ENCODE assay signal across 16 cellular contexts in genomic region chr22:31647066-31647465, GRCh38. TPM values are rescaled to one million over a fixed set of nuclear protein-coding genes. Genes with fewer than 3 reads are reported as not detected.
DNase-seq lines count a peak whose midpoint lies in the region; ATAC-seq, FAIRE-seq and TF ChIP-seq lines count a peak whose summit lies in the region.
"Had no signal": no experiment of that assay in that cellular context is flagged by ENCODE, and none has a peak within 500 bp of the region (broad histone marks: within the 10 kb centered on the region; RNA-seq: fewer than 3 reads in every experiment).

No MANE protein-coding gene starts in this region.

- DNase-seq in activated CD8-positive, alpha-beta T cell treated with anti-CD3 and anti-CD28 coated beads for 36 hours = no peak
- no peak for DNase-seq in activated CD8-positive, alpha-beta T cell treated with anti-CD3 and anti-CD28 coated beads, Interleukin-2, amount 10 ng/mL, durations not matched to agents 7 days and 5 days
- DNase-seq in RWPE2 (ENCODE audit: low spot score) (no peak), RCC 7860 (ENCODE audit: low spot score) (no peak), GM10248 (ENCODE audit: extremely low spot score) (no peak)
- DNase-seq in stimulated activated effector memory CD8-positive, alpha-beta T cell treated with anti-CD3 and anti-CD28 coated beads, Interleukin-12 subunit alpha, Interleukin-12 subunit beta, amount 100 ng/mL, for 72 hours (ENCODE audit: low spot score in 2 of 2) = no peak
- DNase-seq: activated effector memory CD4-positive, alpha-beta T cell treated with Interleukin-2 at 50 U/mL for 16 hours; cerebellar nuclear complex; KBM-7; left colon; naive thymus-derived CD4-positive, alpha-beta T cell; NCI-H1417; T-cell had no signal

- intact Hi-C loops in activated CD8-positive, alpha-beta T cell treated with anti-CD3 and anti-CD28 coated beads for 36 hours (cut with micrococcal nuclease) = no loop called here

- FAIRE-seq in RCC 7860 (lab: Jason Lieb, UNC) = no peak

- no peak overlapping the region for H3K4me3 ChIP-seq in RWPE2 (ENCODE audit: severe bottlenecking)
- H3K4me3 ChIP-seq: right atrium auricular region had no signal

- CTCF ChIA-PET in activated CD8-positive, alpha-beta T cell treated with anti-CD3 and anti-CD28 coated beads for 36 hours (lab: Charles Lee) = no interaction called here
- CTCF ChIA-PET in activated CD8-positive, alpha-beta T cell treated with anti-CD3 and anti-CD28 coated beads, Interleukin-2, amount 10 ng/mL, durations not matched to agents 7 days and 5 days (lab: Charles Lee) = no interaction called here
- CTCF ChIA-PET in GM10248 (lab: Yijun Ruan, JAX) = interaction anchor here (0.9 to 2.5 kb wide), 5 partner anchors 9 to 323 kb away, joined by 3 to 9 read pairs (median 6); partner anchors contain the start of gene PISD

- H3K27me3 Mint-ChIP-seq in activated CD8-positive, alpha-beta T cell treated with anti-CD3 and anti-CD28 coated beads for 36 hours = no peaks in the 10 kb centered on the region
- no peaks in the 10 kb centered on the region for H3K27me3 Mint-ChIP-seq in activated CD8-positive, alpha-beta T cell treated with anti-CD3 and anti-CD28 coated beads, Interleukin-2, amount 10 ng/mL, durations not matched to agents 7 days and 5 days (ENCODE audit: low read depth)
- H3K27me3 Mint-ChIP-seq: naive thymus-derived CD4-positive, alpha-beta T cell; T-cell had no signal

- H3K27ac Mint-ChIP-seq in activated CD8-positive, alpha-beta T cell treated with anti-CD3 and anti-CD28 coated beads for 36 hours = peak overlapping the region; percentile 85
- no peak overlapping the region for H3K27ac Mint-ChIP-seq in activated CD8-positive, alpha-beta T cell treated with anti-CD3 and anti-CD28 coated beads, Interleukin-2, amount 10 ng/mL, durations not matched to agents 7 days and 5 days
- peak overlapping the region; percentile 85 for H3K27ac Mint-ChIP-seq in stimulated activated effector memory CD8-positive, alpha-beta T cell treated with anti-CD3 and anti-CD28 coated beads, Interleukin-12 subunit alpha, Interleukin-12 subunit beta, amount 100 ng/mL, for 72 hours

- no peaks in the 10 kb centered on the region for H3K9me3 ChIP-seq in RWPE2 (ENCODE audit: severe bottlenecking)
- H3K9me3 ChIP-seq: right atrium auricular region had no signal

- ATAC-seq in activated CD8-positive, alpha-beta T cell treated with anti-CD3 and anti-CD28 coated beads for 36 hours = no peak
- no peak for ATAC-seq in activated CD8-positive, alpha-beta T cell treated with anti-CD3 and anti-CD28 coated beads, Interleukin-2, amount 10 ng/mL, durations not matched to agents 7 days and 5 days
- no peak for ATAC-seq in RWPE2 (ENCODE audit: low read depth)
- peak; percentile 37 for ATAC-seq in esophagus mucosa
- ATAC-seq in stimulated activated effector memory CD8-positive, alpha-beta T cell treated with anti-CD3 and anti-CD28 coated beads, Interleukin-12 subunit alpha, Interleukin-12 subunit beta, amount 100 ng/mL, for 72 hours = no peak
- no peak for ATAC-seq in GM19397 (IDR thresholded peaks at IDR 0.05; ENCODE audit: unreplicated experiment)
- ATAC-seq: naive thymus-derived CD4-positive, alpha-beta T cell had no signal

- TF ChIP-seq CTCF in activated CD8-positive, alpha-beta T cell treated with anti-CD3 and anti-CD28 coated beads for 36 hours (IDR thresholded peaks at IDR 0.05) = no peak
- no peak for TF ChIP-seq CTCF in RWPE2 (IDR thresholded peaks at IDR 0.05; ENCODE audit: poor library complexity, severe bottlenecking)
- TF ChIP-seq CTCF in GM10248 (IDR thresholded peaks at IDR 0.05; ENCODE audit: control extremely low read depth, extremely low read depth, low read depth, missing control alignments) = no peak

- peaks cover 52% of the 10 kb centered on the region for H3K4me1 Mint-ChIP-seq in activated CD8-positive, alpha-beta T cell treated with anti-CD3 and anti-CD28 coated beads for 36 hours (ENCODE audit: low read depth)
- H3K4me1 Mint-ChIP-seq in activated CD8-positive, alpha-beta T cell treated with anti-CD3 and anti-CD28 coated beads, Interleukin-2, amount 10 ng/mL, durations not matched to agents 7 days and 5 days (ENCODE audit: low read depth) = peaks cover 18% of the 10 kb centered on the region
- H3K4me1 Mint-ChIP-seq in stimulated activated effector memory CD8-positive, alpha-beta T cell treated with anti-CD3 and anti-CD28 coated beads, Interleukin-12 subunit alpha, Interleukin-12 subunit beta, amount 100 ng/mL, for 72 hours = peaks cover 29% of the 10 kb centered on the region

- peaks cover 49% of the 10 kb centered on the region for H3K36me3 Mint-ChIP-seq in activated CD8-positive, alpha-beta T cell treated with anti-CD3 and anti-CD28 coated beads for 36 hours (ENCODE audit: low read depth)
- peaks cover 37% of the 10 kb centered on the region for H3K36me3 Mint-ChIP-seq in activated CD8-positive, alpha-beta T cell treated with anti-CD3 and anti-CD28 coated beads, Interleukin-2, amount 10 ng/mL, durations not matched to agents 7 days and 5 days (ENCODE audit: low read depth)
- peaks cover 83% of the 10 kb centered on the region for H3K36me3 Mint-ChIP-seq in stimulated activated effector memory CD8-positive, alpha-beta T cell treated with anti-CD3 and anti-CD28 coated beads, Interleukin-12 subunit alpha, Interleukin-12 subunit beta, amount 100 ng/mL, for 72 hours

- no peaks in the 10 kb centered on the region for H3K9me3 Mint-ChIP-seq in activated CD8-positive, alpha-beta T cell treated with anti-CD3 and anti-CD28 coated beads for 36 hours
- H3K9me3 Mint-ChIP-seq in activated CD8-positive, alpha-beta T cell treated with anti-CD3 and anti-CD28 coated beads, Interleukin-2, amount 10 ng/mL, durations not matched to agents 7 days and 5 days (ENCODE audit: insufficient read depth) = no peaks in the 10 kb centered on the region
- H3K9me3 Mint-ChIP-seq in stimulated activated effector memory CD8-positive, alpha-beta T cell treated with anti-CD3 and anti-CD28 coated beads, Interleukin-12 subunit alpha, Interleukin-12 subunit beta, amount 100 ng/mL, for 72 hours = no peaks in the 10 kb centered on the region
- H3K9me3 Mint-ChIP-seq: naive thymus-derived CD4-positive, alpha-beta T cell; T-cell had no signal

- peaks cover 59% of the 10 kb centered on the region for H3K4me1 ChIP-seq in RWPE2 (ENCODE audit: insufficient read depth, poor library complexity, severe bottlenecking)
- H3K4me1 ChIP-seq: right atrium auricular region had no signal

- POLR2A ChIA-PET in activated CD8-positive, alpha-beta T cell treated with anti-CD3 and anti-CD28 coated beads for 36 hours (lab: Charles Lee) = interaction anchor here (0.6 to 2.5 kb wide), 4 partner anchors 15 to 42 kb away, joined by 3 to 7 read pairs (median 4); partner anchors contain the start of gene PISD
- POLR2A ChIA-PET in activated CD8-positive, alpha-beta T cell treated with anti-CD3 and anti-CD28 coated beads, Interleukin-2, amount 10 ng/mL, durations not matched to agents 7 days and 5 days (lab: Charles Lee) = no interaction called here
- POLR2A ChIA-PET in GM10248 (lab: Yijun Ruan, JAX) = interaction anchor here (0.9 kb wide), 1 partner anchor 16 kb away, joined by 3 read pairs; no protein-coding TSS in a partner anchor

- no peak overlapping the region for H3K4me3 Mint-ChIP-seq in activated CD8-positive, alpha-beta T cell treated with anti-CD3 and anti-CD28 coated beads for 36 hours
- no peak overlapping the region for H3K4me3 Mint-ChIP-seq in activated CD8-positive, alpha-beta T cell treated with anti-CD3 and anti-CD28 coated beads, Interleukin-2, amount 10 ng/mL, durations not matched to agents 7 days and 5 days
- H3K4me3 Mint-ChIP-seq in stimulated activated effector memory CD8-positive, alpha-beta T cell treated with anti-CD3 and anti-CD28 coated beads, Interleukin-12 subunit alpha, Interleukin-12 subunit beta, amount 100 ng/mL, for 72 hours = no peak overlapping the region
- H3K4me3 Mint-ChIP-seq: naive thymus-derived CD4-positive, alpha-beta T cell; T-cell had no signal

- H3K27me3 ChIP-seq in RWPE2 (ENCODE audit: insufficient read depth, poor library complexity, severe bottlenecking) = no peaks in the 10 kb centered on the region
- H3K27me3 ChIP-seq: right atrium auricular region had no signal

- peaks cover 71% of the 10 kb centered on the region for H3K36me3 ChIP-seq in RWPE2 (ENCODE audit: low read depth)

- H3K27ac ChIP-seq in RWPE2 (ENCODE audit: poor library complexity, severe bottlenecking) = peak overlapping the region; percentile 88
- H3K27ac ChIP-seq: right atrium auricular region had no signal

RNA-seq across cellular contexts. Expression of gene PISD, which starts 14.9 kb away (rescaled TPM):
- 10 to 100 TPM; 33.9 to 35.9 TPM for total RNA-seq in activated CD8-positive, alpha-beta T cell treated with anti-CD3 and anti-CD28 coated beads for 36 hours
- total RNA-seq in activated CD8-positive, alpha-beta T cell treated with anti-CD3 and anti-CD28 coated beads, Interleukin-2, amount 10 ng/mL, durations not matched to agents 7 days and 5 days = 10 to 100 TPM; 28.8 to 29.2 TPM
- 20.2 TPM for total RNA-seq in esophagus mucosa
